ENCODE assay signal across 15 cellular contexts in genomic region chrX:115583730-115584004, GRCh38. TPM values are rescaled to one million over a fixed set of nuclear protein-coding genes. Genes with fewer than 3 reads are reported as not detected.
DNase-seq lines count a peak whose midpoint lies in the region; ATAC-seq and TF ChIP-seq lines count a peak whose summit lies in the region.
"Had no signal": no experiment of that assay in that cellular context is flagged by ENCODE, and none has a peak within 500 bp of the region (broad histone marks: within the 10 kb centered on the region; RNA-seq: fewer than 3 reads in every experiment).

No MANE protein-coding gene starts in this region.

- H3K27me3 ChIP-seq in breast epithelium (peaks cover 0 to 60% of the 10 kb centered on the region in 2 donors), thyroid gland (no peaks in the 10 kb centered on the region)
- H3K27me3 ChIP-seq: upper lobe of right lung had no signal

- H3K4me3 ChIP-seq in breast epithelium (no peak overlapping the region), thyroid gland (replicated peaks in 1 of 3) (no peak overlapping the region)
- H3K4me3 ChIP-seq: PC-9, upper lobe of right lung had no signal

- H3K27me3 Mint-ChIP-seq in activated T-cell treated with anti-CD3 and anti-CD28 coated beads, Interleukin-2, amount 50 U/mL, for 24 hours, result peaks cover 33% of the 10 kb centered on the region
- no peaks in the 10 kb centered on the region for H3K27me3 Mint-ChIP-seq in activated T-cell treated with anti-CD3 and anti-CD28 coated beads, Interleukin-2, amount 50 U/mL, for 4 hours (ENCODE audit: low read depth)
- no peaks in the 10 kb centered on the region for H3K27me3 Mint-ChIP-seq in mesothelial cell of epicardium (ENCODE audit: low read depth)

- TF ChIP-seq POLR2A in breast epithelium (IDR thresholded peaks at IDR 0.05) (no peak), thyroid gland (IDR thresholded peaks at IDR 0.05) (no peak)

- H3K36me3 Mint-ChIP-seq in activated T-cell treated with anti-CD3 and anti-CD28 coated beads, Interleukin-2, amount 50 U/mL, for 24 hours (ENCODE audit: low read depth), result no peaks in the 10 kb centered on the region
- H3K36me3 Mint-ChIP-seq in activated T-cell treated with anti-CD3 and anti-CD28 coated beads, Interleukin-2, amount 50 U/mL, for 4 hours (ENCODE audit: insufficient read depth), result no peaks in the 10 kb centered on the region
- H3K36me3 Mint-ChIP-seq in mesothelial cell of epicardium, result peaks cover 17% of the 10 kb centered on the region
- H3K36me3 Mint-ChIP-seq: IgD-negative memory B cell had no signal

- no peaks in the 10 kb centered on the region for H3K9me3 ChIP-seq in breast epithelium
- H3K9me3 ChIP-seq in thyroid gland, result no peaks in the 10 kb centered on the region
- H3K9me3 ChIP-seq: upper lobe of right lung had no signal

- H3K36me3 ChIP-seq in breast epithelium (no peaks in the 10 kb centered on the region), thyroid gland (no peaks in the 10 kb centered on the region)
- H3K36me3 ChIP-seq: upper lobe of right lung had no signal

- H3K27ac ChIP-seq in breast epithelium (peak overlapping the region; percentile 20 to 28), thyroid gland (peak overlapping the region; percentile 69 to 94 (median 85))
- H3K27ac ChIP-seq: PC-9, upper lobe of right lung had no signal

- no peaks in the 10 kb centered on the region for H3K9me3 Mint-ChIP-seq in activated T-cell treated with anti-CD3 and anti-CD28 coated beads, Interleukin-2, amount 50 U/mL, for 24 hours
- H3K9me3 Mint-ChIP-seq in activated T-cell treated with anti-CD3 and anti-CD28 coated beads, Interleukin-2, amount 50 U/mL, for 4 hours, result no peaks in the 10 kb centered on the region
- no peaks in the 10 kb centered on the region for H3K9me3 Mint-ChIP-seq in mesothelial cell of epicardium

- 10 to 11% methylated on average over 2 of the region's 2 CpGs for WGBS in thyroid gland, 2 donors

- H3K4me1 ChIP-seq in breast epithelium (no peaks in the 10 kb centered on the region), thyroid gland (peaks cover 0 to 13% of the 10 kb centered on the region in 2 donors)

- no peak for ATAC-seq in activated T-cell treated with anti-CD3 and anti-CD28 coated beads, Interleukin-2, amount 50 U/mL, for 4 hours
- no peak for ATAC-seq in GM21367 (IDR thresholded peaks at IDR 0.05; ENCODE audit: unreplicated experiment)
- ATAC-seq: upper lobe of right lung had no signal

- peaks cover 26% of the 10 kb centered on the region for H3K4me1 Mint-ChIP-seq in activated T-cell treated with anti-CD3 and anti-CD28 coated beads, Interleukin-2, amount 50 U/mL, for 24 hours (ENCODE audit: low read depth)
- no peaks in the 10 kb centered on the region for H3K4me1 Mint-ChIP-seq in activated T-cell treated with anti-CD3 and anti-CD28 coated beads, Interleukin-2, amount 50 U/mL, for 4 hours (ENCODE audit: low read depth)
- peaks cover 58% of the 10 kb centered on the region for H3K4me1 Mint-ChIP-seq in mesothelial cell of epicardium

- TF ChIP-seq CTCF in breast epithelium (IDR thresholded peaks at IDR 0.05) (no peak), mesothelial cell of epicardium (IDR thresholded peaks at IDR 0.05; ENCODE audit: unreplicated experiment) (no peak), thyroid gland (IDR thresholded peaks at IDR 0.05) (no peak)

- peak overlapping the region; percentile 53 for H3K27ac Mint-ChIP-seq in activated T-cell treated with anti-CD3 and anti-CD28 coated beads, Interleukin-2, amount 50 U/mL, for 24 hours
- peak overlapping the region; percentile 96 for H3K27ac Mint-ChIP-seq in mesothelial cell of epicardium
- H3K27ac Mint-ChIP-seq: IgD-negative memory B cell had no signal

- DNase-seq in activated T-cell treated with anti-CD3 and anti-CD28 coated beads, Interleukin-2, amount 50 U/mL, for 24 hours, result no peak
- no peak for DNase-seq in activated T-cell treated with anti-CD3 and anti-CD28 coated beads, Interleukin-2, amount 50 U/mL, for 4 hours
- no peak for DNase-seq in breast epithelium (ENCODE audit: low spot score in 2 of 2)
- DNase-seq in mesothelial cell of epicardium (ENCODE audit: low spot score in 2 of 2, unreplicated experiment in 2 of 2), result no peak
- no peak for DNase-seq in thyroid gland
- DNase-seq in middle frontal gyrus (ENCODE audit: extremely low spot score, low spot score), result no peak
- DNase-seq in DMS153 treated with DMSO at 0.1 percent for 48 hours (lab: John Stamatoyannopoulos, UW; ENCODE audit: unreplicated experiment), result no peak
- DNase-seq: activated naive CD4-positive, alpha-beta T cell treated with Interleukin-2 at 50 U/mL for 16 hours; NCI-H1105 treated with DMSO at 0.1 percent for 48 hours; NCI-H446 treated with DMSO at 0.1 percent for 48 hours; PC-9; T-helper 9 cell; upper lobe of right lung had no signal

- H3K4me3 Mint-ChIP-seq in activated T-cell treated with anti-CD3 and anti-CD28 coated beads, Interleukin-2, amount 50 U/mL, for 24 hours, result no peak overlapping the region
- H3K4me3 Mint-ChIP-seq in activated T-cell treated with anti-CD3 and anti-CD28 coated beads, Interleukin-2, amount 50 U/mL, for 4 hours, result no peak overlapping the region
- peak overlapping the region; percentile 35 for H3K4me3 Mint-ChIP-seq in mesothelial cell of epicardium
- H3K4me3 Mint-ChIP-seq: IgD-negative memory B cell had no signal

- intact Hi-C loops in breast epithelium (cut with DNase I; ENCODE audit: low total_unique reads) (no loop called here), thyroid gland (cut with DNase I) (no loop called here)

RNA-seq across cellular contexts. Expression of gene PLS3, which starts 22.7 kb away (rescaled TPM):
- 1 to 10 TPM in 1 of 3 donors, under 1 TPM in 2; 0.63 to 1.3 (median 0.92) TPM for total RNA-seq in activated T-cell treated with anti-CD3 and anti-CD28 coated beads, Interleukin-2, amount 50 U/mL, for 4 hours
- total RNA-seq in breast epithelium, result 10 to 100 TPM; 64.6 to 79.5 (median 69.4) TPM
- 417 to 443 TPM (median 428 TPM) in 3 replicates for total RNA-seq in mesothelial cell of epicardium
- total RNA-seq in thyroid gland, result 100 to 1,000 TPM; 238 to 366 (median 300) TPM

Comparison
In these comparisons a context has a peak if more than half of its experiments do, and no peak if none do; other contexts are left out.
1. RNA of gene PLS3, which starts 22.7 kb away (total RNA-seq): 417 to 443 TPM in mesothelial cell of epicardium, 238 to 366 TPM in thyroid gland and 64.6 to 79.5 TPM in breast epithelium; 0.63 to 1.3 TPM in activated T-cell treated with anti-CD3 and anti-CD28 coated beads, Interleukin-2, amount 50 U/mL, for 4 hours; every median in the first group is over 10 times any median in the second.